Comparison of ENCODE assay signal across 8 cellular contexts in genomic region chr19:2507109-2507508, GRCh38. TPM values are rescaled to one million over a fixed set of nuclear protein-coding genes. Genes with fewer than 3 reads are reported as not detected.
A peak's percentile ranks its signal among the peaks of the same experiment; 100 is the strongest.
DNase-seq lines count a peak whose midpoint lies in the region; ATAC-seq, FAIRE-seq and TF ChIP-seq lines count a peak whose summit lies in the region.

No MANE protein-coding gene starts in this region.

- TF ChIP-seq CTCF in CD14-positive monocyte (IDR thresholded peaks at IDR 0.05) (no peak), RWPE1 (conservative IDR thresholded peaks at IDR 0.05; ENCODE audit: low read depth) (no peak), epithelial cell of esophagus (IDR thresholded peaks at IDR 0.05; ENCODE audit: insufficient read depth, low read depth, low read length, missing control alignments) (no peak)

- intact Hi-C loops in CD14-positive monocyte (cut with micrococcal nuclease): loop anchor here in 1 of 2 donors (5.0 kb wide), 1 partner anchor 35 kb away; no protein-coding TSS in a partner anchor

- POLR2A ChIA-PET in RWPE1 (lab: Yijun Ruan, JAX; ENCODE audit: low non-redundant PET): no interaction called here

- H3K36me3 Mint-ChIP-seq in CD14-positive monocyte: no peaks in the 10 kb centered on the region

- ATAC-seq in HG03354 (IDR thresholded peaks at IDR 0.05; ENCODE audit: poor library complexity, severe bottlenecking, unreplicated experiment) (no peak), HG02610 (IDR thresholded peaks at IDR 0.05; ENCODE audit: unreplicated experiment) (no peak)

- peaks cover 32% of the 10 kb centered on the region for H3K4me1 Mint-ChIP-seq in CD14-positive monocyte

- DNase-seq in CD14-positive monocyte (ENCODE audit: low spot score): peak; percentile 75
- peak; percentile 63 for DNase-seq in KBM-7
- no peak for DNase-seq in RWPE1 (ENCODE audit: low spot score)
- peak; percentile 88 for DNase-seq in epithelial cell of esophagus (ENCODE audit: low read depth)
- peak; percentile 79 for DNase-seq in renal cortical epithelial cell (ENCODE audit: low read depth)
- DNase-seq in urothelium cell line (ENCODE audit: low spot score): no peak

- H3K4me3 Mint-ChIP-seq in CD14-positive monocyte: peak overlapping the region; percentile 52 to 72

- H3K27ac Mint-ChIP-seq in CD14-positive monocyte: peak overlapping the region; percentile 63 to 92 (median 79)

- no peak for FAIRE-seq in urothelium cell line (lab: Jason Lieb, UNC)

- in situ Hi-C loops in KBM-7 (cut with MboI; ENCODE audit: low pct_unique_long_range_greater_than_20kb, low sequenced_read_pairs): no loop called here

- H3K27ac ChIP-seq in RWPE1: peak overlapping the region; percentile 52

- CTCF ChIA-PET in RWPE1 (lab: Yijun Ruan, JAX): interaction anchor here (0.7 to 1.0 kb wide), 2 partner anchors 27 to 72 kb away, joined by 3 to 5 read pairs; no protein-coding TSS in a partner anchor

- H3K4me3 ChIP-seq in epithelial cell of esophagus (ENCODE audit: low read length): no peak overlapping the region

- H3K9me3 Mint-ChIP-seq in CD14-positive monocyte: peaks cover 0 to 3% (median 0%) of the 10 kb centered on the region in 7 donors

- H3K27me3 Mint-ChIP-seq in CD14-positive monocyte (ENCODE audit: low read depth in 3 of 3): peaks cover 2 to 6% (median 6%) of the 10 kb centered on the region in 3 donors

RNA-seq across cellular contexts. Expression of gene GADD45B, which starts 31.2 kb away (rescaled TPM):
- polyA plus RNA-seq in CD14-positive monocyte: 10 to 100 TPM; 67.4 to 76.2 TPM
- 31.4 and 50.2 TPM in 2 replicates for total RNA-seq in renal cortical epithelial cell

RNA-seq across cellular contexts. Expression of gene LMNB2, which starts 50.4 kb away (rescaled TPM):
- polyA plus RNA-seq in CD14-positive monocyte: 1 to 10 TPM; 2.3 to 4.2 TPM
- 47.4 and 75.4 TPM in 2 replicates for total RNA-seq in renal cortical epithelial cell

Comparison
In these comparisons a context has a peak if more than half of its experiments do, and no peak if none do; other contexts are left out.
1. DNase-seq: peak in CD14-positive monocyte (single experiment), KBM-7 (single experiment), epithelial cell of esophagus (single experiment) and renal cortical epithelial cell (single experiment); none in RWPE1 (single experiment) and urothelium cell line (single experiment).